1 cellular context compared by ENCODE assay signal in the genomic region with DNA sequence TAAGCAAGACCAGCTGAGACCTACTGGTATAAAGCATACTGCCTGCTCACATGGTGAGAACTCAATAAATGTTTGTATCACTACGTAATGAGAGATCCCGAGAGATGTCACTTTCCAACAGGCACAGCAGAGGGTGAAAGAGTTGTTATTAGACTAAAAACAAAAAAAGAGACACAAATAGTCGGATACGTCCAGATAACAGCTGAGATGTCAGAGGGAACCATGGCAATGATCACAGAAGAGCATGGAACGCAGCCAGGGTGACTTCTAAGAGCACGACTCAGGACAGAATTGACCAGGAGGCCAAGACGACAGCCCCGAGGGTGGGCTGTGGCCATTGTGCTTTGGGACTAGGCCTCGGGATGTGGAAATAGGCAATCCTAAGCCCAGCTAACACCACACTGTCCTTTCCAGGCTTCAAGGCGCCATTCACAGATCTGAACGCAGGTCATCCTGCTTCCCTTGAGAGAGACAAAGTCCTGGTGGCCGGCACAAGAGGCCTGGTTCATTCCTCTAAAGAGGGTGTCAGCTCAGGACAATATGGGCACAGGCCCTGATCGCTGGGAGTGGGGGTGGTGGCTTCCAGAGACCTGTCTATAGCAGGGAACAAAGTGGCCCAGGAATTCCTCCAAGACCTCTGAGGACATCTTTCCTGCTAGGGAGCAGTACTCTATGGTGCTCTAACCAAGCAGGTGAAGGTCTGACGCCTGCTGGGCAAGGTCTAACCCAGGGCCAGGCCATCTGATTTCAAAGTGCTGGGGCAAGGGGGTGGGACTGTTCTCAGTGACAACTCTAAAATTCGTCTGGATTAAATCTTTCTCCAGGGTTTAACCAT.
TF ChIP-seq lines count a peak whose summit lies in the region.

No MANE protein-coding gene starts in this region.

TF ChIP-seq in endothelial cell of umbilical vein, 7 proteins besides CTCF, POLR2A, EP300 and RAD21:
- TF ChIP-seq EZH2 (IDR thresholded peaks at IDR 0.05; ENCODE audit: borderline replicate concordance, low read depth, low read length, severe bottlenecking) (no peak), JUN (IDR thresholded peaks at IDR 0.05; ENCODE audit: borderline replicate concordance, insufficient read depth, insufficient read length, low read depth) (no peak), FOS (IDR thresholded peaks at IDR 0.05; ENCODE audit: borderline replicate concordance, insufficient read depth, low read length) (no peak), POLR2AphosphoS5 (IDR thresholded peaks at IDR 0.05; ENCODE audit: insufficient read depth, low read depth, low read length) (no peak)
- TF ChIP-seq, protein P1, sequence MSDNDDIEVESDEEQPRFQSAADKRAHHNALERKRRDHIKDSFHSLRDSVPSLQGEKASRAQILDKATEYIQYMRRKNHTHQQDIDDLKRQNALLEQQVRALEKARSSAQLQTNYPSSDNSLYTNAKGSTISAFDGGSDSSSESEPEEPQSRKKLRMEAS (IDR thresholded peaks at IDR 0.05; ENCODE audit: insufficient read depth, insufficient read length) = no peak
TF ChIP-seq in endothelial cell of umbilical vein: peak in this region for 0.
